8 cellular contexts compared by ENCODE assay signal in genomic region chr2:169694113-169694893, GRCh38. TPM values are rescaled to one million over a fixed set of nuclear protein-coding genes. Genes with fewer than 3 reads are reported as not detected.
DNase-seq lines count a peak whose midpoint lies in the region; ATAC-seq, FAIRE-seq and TF ChIP-seq lines count a peak whose summit lies in the region.

Gene CFAP210, minus strand, starts transcription at chr2:169694405. Its CDS starts 78 bp downstream, at chr2:169694327.
A gene with protein sequence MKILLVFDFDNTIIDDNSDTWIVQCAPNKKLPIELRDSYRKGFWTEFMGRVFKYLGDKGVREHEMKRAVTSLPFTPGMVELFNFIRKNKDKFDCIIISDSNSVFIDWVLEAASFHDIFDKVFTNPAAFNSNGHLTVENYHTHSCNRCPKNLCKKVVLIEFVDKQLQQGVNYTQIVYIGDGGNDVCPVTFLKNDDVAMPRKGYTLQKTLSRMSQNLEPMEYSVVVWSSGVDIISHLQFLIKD (plus strand): TSS chr2:169694469. CDS start chr2:169700972, 6,503 bp downstream.

- no peak for TF ChIP-seq CTCF in astrocyte of the cerebellum (IDR thresholded peaks at IDR 0.05; ENCODE audit: low read depth, low read length, missing control alignments)

- peak within 1 kb of the TSS; percentile 86 for H3K4me3 ChIP-seq in astrocyte of the cerebellum (ENCODE audit: low read depth, low read length)
- H3K4me3 ChIP-seq in aorta (ENCODE audit: low read length in 2 of 2) = peak within 1 kb of the TSS; percentile 45 to 91

- 1% methylated on average over 58 to 63 of the region's 63 CpGs for WGBS in aorta, 2 donors

- H3K36me3 ChIP-seq in aorta (ENCODE audit: control insufficient read depth in 1 of 2, insufficient read depth in 2 of 2, low read length in 1 of 2) = no peaks in the 10 kb centered on the region

- H3K9me3 ChIP-seq in aorta (ENCODE audit: control insufficient read depth, low read length) = peaks cover 1% of the 10 kb centered on the region

- peak within 1 kb of the TSS in 1 of 2 donors; percentile 64 for H3K27ac ChIP-seq in aorta (ENCODE audit: low read depth in 1 of 2, low read length in 2 of 2)

- intact Hi-C loops in aorta (cut with DNase I) = no loop called here

- H3K4me1 ChIP-seq in aorta (ENCODE audit: control insufficient read depth in 1 of 2, insufficient read depth in 2 of 2, low read length in 2 of 2) = peaks cover 0 to 3% of the 10 kb centered on the region in 2 donors

- in situ Hi-C loops in astrocyte of the cerebellum (cut with HindIII; ENCODE audit: low sequenced_read_pairs) = no loop called here

- DNase-seq in GM18507 (ENCODE audit: extremely low spot score, insufficient read length, low read depth) = peak; percentile 92
- peak; percentile 95 to 97 for DNase-seq in NCI-H1930 (lab: John Stamatoyannopoulos, UW)
- DNase-seq in T-helper 22 cell (ENCODE audit: low read depth) = peak; percentile 98
- peak; percentile 91 for DNase-seq in astrocyte of the cerebellum (ENCODE audit: low read depth)
- peak; percentile 93 for DNase-seq in hepatic stellate cell (ENCODE audit: low spot score)
- DNase-seq in putamen (ENCODE audit: low spot score) = peak; percentile 96
- peak; percentile 100 for DNase-seq in aorta

- peak; percentile 95 for FAIRE-seq in GM18507 (lab: Jason Lieb, UNC)

- H3K27me3 ChIP-seq in aorta (ENCODE audit: control insufficient read depth in 1 of 2, insufficient read depth in 2 of 2, low read length in 1 of 2) = no peaks in the 10 kb centered on the region

- ATAC-seq in HG02973 (IDR thresholded peaks at IDR 0.05; ENCODE audit: unreplicated experiment) = peak; percentile 96
- ATAC-seq in aorta (ENCODE audit: low FRiP score) = peak; percentile 100

RNA-seq across cellular contexts. Expression of gene CFAP210, which starts in this region (rescaled TPM):
- total RNA-seq in aorta = under 1 TPM in 1 of 2 donors, not detected in 1; 0.58 TPM
- polyA plus RNA-seq in aorta = under 1 TPM in 1 of 2 donors, not detected in 1; 0.05 TPM

RNA-seq across cellular contexts. Expression of the second gene that starts in this region (rescaled TPM):
- total RNA-seq in aorta = 1 to 10 TPM; 4.3 to 4.8 TPM
- 10 to 100 TPM in 1 of 2 donors, 1 to 10 TPM in 1; 3.4 to 13.4 TPM for polyA plus RNA-seq in aorta
